In the genomic region with DNA sequence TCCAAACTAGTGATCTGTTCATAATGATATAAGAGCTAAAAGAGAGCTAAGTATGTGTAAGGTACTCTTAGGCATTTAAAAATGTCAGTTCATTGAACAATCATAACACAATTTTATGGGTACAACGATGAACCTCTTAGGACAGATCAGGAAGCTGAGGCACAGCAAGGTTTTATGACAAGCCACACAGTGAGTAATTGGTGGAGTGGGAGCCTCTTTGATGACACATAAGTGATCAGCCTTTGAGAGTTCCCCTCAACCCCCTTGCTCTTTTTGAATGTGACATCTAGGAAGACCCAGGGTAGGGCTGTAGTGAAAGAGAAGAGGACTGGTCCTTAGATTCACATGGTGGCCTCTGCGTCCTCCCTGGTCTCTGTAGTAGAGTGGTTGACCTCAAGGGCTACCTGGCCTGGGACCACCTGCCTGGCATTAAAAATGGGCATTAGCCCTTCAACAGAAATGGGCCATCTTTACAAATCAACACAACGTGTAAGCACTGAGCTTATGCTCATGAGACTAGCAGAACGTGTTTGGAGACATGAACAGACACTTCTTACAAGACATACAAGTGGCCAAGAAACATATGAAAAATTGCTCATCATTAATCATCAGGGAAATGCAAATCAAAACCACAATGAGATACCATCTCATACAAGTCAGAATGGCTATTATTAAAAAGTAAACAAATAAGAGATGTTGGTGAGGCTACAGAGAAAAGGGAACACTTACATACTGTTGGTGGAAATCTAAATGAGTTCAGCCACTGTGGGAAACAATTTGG, we compare ENCODE assay signal across 15 cellular contexts.
DNase-seq lines count a peak whose midpoint lies in the region; ATAC-seq, FAIRE-seq and TF ChIP-seq lines count a peak whose summit lies in the region.
"Had no signal": no experiment of that assay in that cellular context is flagged by ENCODE, and none has a peak within 500 bp of the region (broad histone marks: within the 10 kb centered on the region; RNA-seq: fewer than 3 reads in every experiment).

No MANE protein-coding gene starts in this region.

- TF ChIP-seq CTCF in GM12878 (IDR thresholded peaks at IDR 0.05 in 2 of 3, conservative IDR thresholded peaks at IDR 0.05 in 1 of 3; ENCODE audit: control insufficient read depth in 2 of 3, extremely low read depth in 1 of 3, insufficient read depth in 1 of 3, low read depth in 3 of 3, low read length in 3 of 3): no peak

- ATAC-seq in GM12878 (peak; percentile 8; the same call in 1 of the 3 replicates), GM21360 (IDR thresholded peaks at IDR 0.05; ENCODE audit: unreplicated experiment) (no peak)
- ATAC-seq: GM23338, upper lobe of right lung had no signal

- TF ChIP-seq RAD21 in GM12878 (IDR thresholded peaks at IDR 0.05; ENCODE audit: insufficient read depth, low read depth, low read length): no peak

- RAD21 ChIA-PET in GM12878 (lab: Charles Lee; ENCODE audit: unreplicated experiment): interaction anchor here (1.3 to 2.5 kb wide), 5 partner anchors 19 to 389 kb away, joined by 4 to 11 read pairs (median 5); no protein-coding TSS in a partner anchor

- no peaks in the 10 kb centered on the region for H4K20me1 ChIP-seq in GM12878 (ENCODE audit: control insufficient read depth, insufficient read depth)

- DNase-seq in activated T-cell treated with anti-CD3 and anti-CD28 coated beads, Interleukin-2, amount 50 U/mL, for 24 hours: no peak
- DNase-seq in activated T-cell treated with anti-CD3 and anti-CD28 coated beads, Interleukin-2, amount 50 U/mL, for 1 hour: no peak
- DNase-seq in LHCN-M2 (ENCODE audit: low read depth) (peak; percentile 12), GM12878 (ENCODE audit: low read depth, low spot score) (no peak), posterior vena cava (ENCODE audit: low spot score) (no peak), NCI-H2171 (lab: John Stamatoyannopoulos, UW) (no peak)
- peak; percentile 26 for DNase-seq in stimulated activated CD8-positive, alpha-beta memory T cell treated with anti-CD3 and anti-CD28 coated beads, Interleukin-4, amount 100 ng/mL, for 48 hours
- DNase-seq: activated CD4-positive, alpha-beta T cell treated with anti-CD3 and anti-CD28 coated beads, Interleukin-2, amount 50 U/mL, for 4 hours; mesenchymal stem cell; MG63; nucleus accumbens; upper lobe of right lung had no signal

- H3K4me1 ChIP-seq in GM12878 (ENCODE audit: control insufficient read depth, insufficient read depth, low read length): peaks cover 17% of the 10 kb centered on the region
- H3K4me1 ChIP-seq: upper lobe of right lung had no signal

- no peaks in the 10 kb centered on the region for H3K27me3 ChIP-seq in GM12878 (replicated peaks in 1 of 2; ENCODE audit: control insufficient read depth in 2 of 2, insufficient read depth in 2 of 2, low read length in 1 of 2)
- H3K27me3 ChIP-seq: MG63, upper lobe of right lung had no signal

- no TSS peak for BruUV-seq in GM12878 (replicated peaks; lab: Mats Ljungman, UMichigan)

- SMC1A ChIA-PET in GM12878 (lab: Charles Lee; ENCODE audit: uncharacterized antibody, unreplicated experiment): interaction anchor here (0.8 to 4.2 kb wide), 19 partner anchors 9 to 1690 kb away, joined by 3 to 20 read pairs (median 5); a partner anchor contains a TSS

- H3K27ac ChIP-seq in GM12878 (ENCODE audit: control insufficient read depth, insufficient read depth): peak overlapping the region; percentile 15; the same call in 1 of the 2 replicates
- H3K27ac ChIP-seq: coronary artery, upper lobe of right lung had no signal

- no peak for FAIRE-seq in GM12878 (lab: Jason Lieb, UNC)

- TF ChIP-seq POLR2A in GM12878 (IDR thresholded peaks at IDR 0.05; ENCODE audit: low read depth, low read length): no peak

- no peaks in the 10 kb centered on the region for H3K79me2 ChIP-seq in GM12878 (ENCODE audit: control insufficient read depth, insufficient read depth, low read length)

- peaks cover 17% of the 10 kb centered on the region for H3K4me1 Mint-ChIP-seq in activated T-cell treated with anti-CD3 and anti-CD28 coated beads, Interleukin-2, amount 50 U/mL, for 24 hours (ENCODE audit: low read depth)

- peaks cover 9% of the 10 kb centered on the region for H3K9me3 Mint-ChIP-seq in activated T-cell treated with anti-CD3 and anti-CD28 coated beads, Interleukin-2, amount 50 U/mL, for 24 hours

- in situ Hi-C loops in GM12878 (cut with MboI): no loop called here

- 38% methylated on average over 4 of the region's 4 CpGs for WGBS in GM12878 (ENCODE audit: insufficient coverage, insufficient replicate concordance, low lambda C conversion rate, missing lambda C conversion rate)

- POLR2A ChIA-PET in GM12878 (lab: Charles Lee): interaction anchor here (0.5 to 1.9 kb wide), 2 partner anchors 19 to 722 kb away, joined by 3 to 7 read pairs; no protein-coding TSS in a partner anchor

- H3K27me3 Mint-ChIP-seq in activated T-cell treated with anti-CD3 and anti-CD28 coated beads, Interleukin-2, amount 50 U/mL, for 24 hours: peaks cover 2% of the 10 kb centered on the region

- no peaks in the 10 kb centered on the region for H3K9me3 ChIP-seq in GM12878 (replicated peaks; ENCODE audit: control insufficient read depth, insufficient read depth, low read length)
- H3K9me3 ChIP-seq: MG63, upper lobe of right lung had no signal

- H3K4me3 Mint-ChIP-seq in activated T-cell treated with anti-CD3 and anti-CD28 coated beads, Interleukin-2, amount 50 U/mL, for 24 hours: peak overlapping the region; percentile 11
- H3K4me3 Mint-ChIP-seq: GM23338 had no signal

- H2AFZ ChIP-seq in GM12878 (ENCODE audit: control insufficient read depth, low read depth, low read length): no peak overlapping the region; the same call in 1 of the 2 replicates

- intact Hi-C loops in GM12878 (cut with micrococcal nuclease; ENCODE audit: unreplicated experiment): loop anchor here (2.0 kb wide), 1 partner anchor 389 kb away; no protein-coding TSS in a partner anchor
- intact Hi-C loops in posterior vena cava (cut with DNase I): no loop called here

- no peaks in the 10 kb centered on the region for H3K36me3 ChIP-seq in GM12878 (ENCODE audit: control insufficient read depth in 2 of 2, insufficient read depth in 2 of 2, low read length in 1 of 2)
- H3K36me3 ChIP-seq: MG63, upper lobe of right lung had no signal

- no peak overlapping the region for H3K9ac ChIP-seq in GM12878 (ENCODE audit: control insufficient read depth, insufficient read depth, low read length)

- CTCF ChIA-PET in GM12878 (lab: Yijun Ruan, JAX): interaction anchor here (0.8 to 1.2 kb wide), 4 partner anchors 39 to 323 kb away, joined by 3 to 4 read pairs (median 3); no protein-coding TSS in a partner anchor

- no peak for TF ChIP-seq EP300 in GM12878 (IDR thresholded peaks at IDR 0.05; ENCODE audit: borderline replicate concordance in 1 of 2, control insufficient read depth in 1 of 2, low read depth in 2 of 2, low read length in 2 of 2)

- H3K27ac Mint-ChIP-seq in activated T-cell treated with anti-CD3 and anti-CD28 coated beads, Interleukin-2, amount 50 U/mL, for 24 hours: peak overlapping the region; percentile 81
- H3K27ac Mint-ChIP-seq: GM23338 had no signal

- H3K36me3 Mint-ChIP-seq in activated T-cell treated with anti-CD3 and anti-CD28 coated beads, Interleukin-2, amount 50 U/mL, for 24 hours (ENCODE audit: low read depth): no peaks in the 10 kb centered on the region

- H3K4me2 ChIP-seq in GM12878 (ENCODE audit: control insufficient read depth, insufficient read depth): no peak overlapping the region
- H3K4me2 ChIP-seq: GM23338 had no signal

- no peak overlapping the region for H3K4me3 ChIP-seq in GM12878
- H3K4me3 ChIP-seq: coronary artery, GM23338, MG63, upper lobe of right lung had no signal

TF ChIP-seq in GM12878, 131 proteins besides CTCF, POLR2A, EP300 and RAD21:
- TF ChIP-seq CREM (IDR thresholded peaks at IDR 0.05; ENCODE audit: low read depth) (peak; percentile 37; the same call in 1 of the 2 replicates), EED (IDR thresholded peaks at IDR 0.05; ENCODE audit: low read depth) (no peak), MYB (IDR thresholded peaks at IDR 0.05; ENCODE audit: borderline replicate concordance, low read depth, low read length) (no peak), ETV6 (conservative IDR thresholded peaks at IDR 0.05 in 1 of 2, IDR thresholded peaks at IDR 0.05 in 1 of 2; ENCODE audit: borderline replicate concordance in 1 of 2, low read depth in 1 of 2) (peak in 1 of 2 experiments; percentile 35; a peak in 1 of 4 replicates), RUNX3 (IDR thresholded peaks at IDR 0.05; ENCODE audit: low read length) (peak; percentile 52), SMARCA5 (IDR thresholded peaks at IDR 0.05) (no peak), MYC (IDR thresholded peaks at IDR 0.05; ENCODE audit: insufficient read depth, insufficient read length, insufficient replicate concordance, low read length, severe bottlenecking) (no peak), TCF7 (IDR thresholded peaks at IDR 0.05; ENCODE audit: borderline replicate concordance) (peak; percentile 20; the same call in 1 of the 2 replicates), NFIC (IDR thresholded peaks at IDR 0.05; ENCODE audit: low read depth, low read length) (peak; percentile 59; the same call in 1 of the 2 replicates)
TF ChIP-seq in GM12878: peak in this region for 5.

Comparison
In these comparisons a context has a peak if more than half of its experiments do, and no peak if none do; other contexts are left out.
1. DNase-seq: peak in LHCN-M2 (single experiment) and stimulated activated CD8-positive, alpha-beta memory T cell treated with anti-CD3 and anti-CD28 coated beads, Interleukin-4, amount 100 ng/mL, for 48 hours (single experiment); none in activated T-cell treated with anti-CD3 and anti-CD28 coated beads, Interleukin-2, amount 50 U/mL, for 24 hours (single experiment), activated T-cell treated with anti-CD3 and anti-CD28 coated beads, Interleukin-2, amount 50 U/mL, for 1 hour (single experiment), GM12878 (single experiment), posterior vena cava (single experiment) and NCI-H2171 (single experiment).